In genomic region chr15:58762285-58762684, GRCh38 we compare ENCODE assay signal across 27 cellular contexts.
"Had no signal": no experiment of that assay in that cellular context is flagged by ENCODE, and none has a peak within 500 bp of the region (broad histone marks: within the 10 kb centered on the region; RNA-seq: fewer than 3 reads in every experiment).

No MANE protein-coding gene starts in this region.

- H3K9me3 ChIP-seq: ovary, psoas muscle, right lobe of liver, thyroid gland, uterus had no signal

- H3K36me3 Mint-ChIP-seq: neural progenitor cell had no signal

- ATAC-seq: naive thymus-derived CD4-positive, alpha-beta T cell; psoas muscle; right cardiac atrium; right lobe of liver; stimulated activated naive B cell treated with anti-CD40 and anti-IgM and Interleukin-4, amounts not matched to agents 10 μg/mL and 1 μg/mL and 100 μg/mL, for 72 hours had no signal

- FAIRE-seq: small intestine had no signal

- H3K4me2 ChIP-seq: neural progenitor cell had no signal

- DNase-seq: naive thymus-derived CD4-positive, alpha-beta T cell; occipital lobe; ovary; posterior cingulate gyrus; psoas muscle; right cardiac atrium; right lobe of liver; sigmoid colon; stimulated activated CD4-positive, alpha-beta T cell treated with anti-CD3 and anti-CD28 coated beads, Interleukin-15, amount 100 ng/mL, for 24 hours; stimulated activated CD4-positive, alpha-beta T cell treated with anti-CD3 and anti-CD28 coated beads, Interleukin-2, amount 100 ng/mL, for 24 hours; stimulated activated CD4-positive, alpha-beta T cell treated with anti-CD3 and anti-CD28 coated beads, Interleukin-2, amount 100 ng/mL, for 48 hours; stimulated activated CD4-positive, alpha-beta T cell treated with anti-CD3 and anti-CD28 coated beads, Interleukin-4, amount 100 ng/mL, for 24 hours; stimulated activated naive B cell treated with anti-CD40 and anti-IgM and Interleukin-4, amounts not matched to agents 10 μg/mL and 1 μg/mL and 100 μg/mL, for 72 hours; stimulated activated naive CD4-positive, alpha-beta T cell treated with Interleukin-2 at 50 U/mL for 16 hours; stomach; thyroid gland; trophoblast cell; upper lobe of left lung; uterus had no signal

- H2AFZ ChIP-seq: neural progenitor cell, parathyroid adenoma had no signal

- H3K27ac ChIP-seq: neural progenitor cell, ovary, parathyroid adenoma, psoas muscle, right lobe of liver, sigmoid colon, stomach, thoracic aorta, thyroid gland, tibial nerve, upper lobe of left lung, uterus had no signal

- H3K27me3 Mint-ChIP-seq: naive thymus-derived CD4-positive, alpha-beta T cell; progenitor cell of endocrine pancreas; stimulated activated naive B cell treated with anti-CD40 and anti-IgM and Interleukin-4, amounts not matched to agents 10 μg/mL and 1 μg/mL and 100 μg/mL, for 72 hours; stimulated activated naive CD8-positive, alpha-beta T cell treated with anti-CD3 and anti-CD28 coated beads, Interleukin-15, Interleukin-2, amounts not matched to agents 100 ng/mL and 50 ng/mL, for 24 hours had no signal

- H3K36me3 ChIP-seq: neural progenitor cell, ovary, right lobe of liver, sigmoid colon, stomach, thoracic aorta, thyroid gland, tibial nerve, upper lobe of left lung, uterus had no signal

- H3K27ac Mint-ChIP-seq: nephron; neural progenitor cell; progenitor cell of endocrine pancreas; stimulated activated naive B cell treated with anti-CD40 and anti-IgM and Interleukin-4, amounts not matched to agents 10 μg/mL and 1 μg/mL and 100 μg/mL, for 72 hours; stimulated activated naive CD8-positive, alpha-beta T cell treated with anti-CD3 and anti-CD28 coated beads, Interleukin-15, Interleukin-2, amounts not matched to agents 100 ng/mL and 50 ng/mL, for 24 hours had no signal

- H3K4me1 ChIP-seq: neural progenitor cell, parathyroid adenoma, psoas muscle, right lobe of liver, sigmoid colon, stomach, thyroid gland, tibial nerve, upper lobe of left lung, uterus had no signal

- H3K79me2 ChIP-seq: parathyroid adenoma had no signal

- H3K27me3 ChIP-seq: neural progenitor cell, ovary, right lobe of liver, sigmoid colon, stomach, thyroid gland, tibial nerve, upper lobe of left lung, uterus had no signal

- H3K4me1 Mint-ChIP-seq: nephron; neural progenitor cell; stimulated activated naive B cell treated with anti-CD40 and anti-IgM and Interleukin-4, amounts not matched to agents 10 μg/mL and 1 μg/mL and 100 μg/mL, for 72 hours had no signal

- H3K9ac ChIP-seq: neural progenitor cell, parathyroid adenoma had no signal

- H3K4me3 ChIP-seq: neural progenitor cell, ovary, psoas muscle, right lobe of liver, sigmoid colon, stomach, thoracic aorta, thyroid gland, tibial nerve, upper lobe of left lung, uterus had no signal

- H3K4me3 Mint-ChIP-seq: naive thymus-derived CD4-positive, alpha-beta T cell; nephron; neural progenitor cell; stimulated activated naive B cell treated with anti-CD40 and anti-IgM and Interleukin-4, amounts not matched to agents 10 μg/mL and 1 μg/mL and 100 μg/mL, for 72 hours; stimulated activated naive CD8-positive, alpha-beta T cell treated with anti-CD3 and anti-CD28 coated beads, Interleukin-15, Interleukin-2, amounts not matched to agents 100 ng/mL and 50 ng/mL, for 24 hours had no signal
